In genomic region chr19:1799695-1800342, GRCh38 we compare ENCODE assay signal across 21 cellular contexts. TPM values are rescaled to one million over a fixed set of nuclear protein-coding genes. Genes with fewer than 3 reads are reported as not detected.
DNase-seq lines count a peak whose midpoint lies in the region; ATAC-seq, FAIRE-seq and TF ChIP-seq lines count a peak whose summit lies in the region.
"Had no signal": no experiment of that assay in that cellular context is flagged by ENCODE, and none has a peak within 500 bp of the region (broad histone marks: within the 10 kb centered on the region; RNA-seq: fewer than 3 reads in every experiment).

No MANE protein-coding gene starts in this region.

- DNase-seq in DMS79 (lab: John Stamatoyannopoulos, UW): peak; percentile 84
- peak; percentile 31 for DNase-seq in NCI-H1105 (lab: John Stamatoyannopoulos, UW)
- DNase-seq in NCI-H524 (lab: John Stamatoyannopoulos, UW): peak; percentile 85 to 94
- DNase-seq in H1 (ENCODE audit: low read depth in 1 of 2, low spot score in 2 of 2): no peak
- no peak for DNase-seq in left lobe of liver (ENCODE audit: low spot score)
- DNase-seq in activated CD4-positive, alpha-beta memory T cell treated with anti-CD3 and anti-CD28 coated beads for 36 hours: no peak
- DNase-seq in SW 1271 (lab: John Stamatoyannopoulos, UW): no peak
- DNase-seq: Calu3; CD8-positive, alpha-beta T cell; H9; NCI-H82; PC-3; RPMI8226; SIG-M5; T-helper 1 cell had no signal

- no peak overlapping the region for H3K27ac ChIP-seq in H1 (ENCODE audit: low read depth, low read length)
- H3K27ac ChIP-seq: BLaER1 treated with 17β-estradiol and CSF1 and Interleukin-3, amounts not matched to agents 10 nM and 100 nM; HL-60 had no signal

- H2AFZ ChIP-seq in H1 (ENCODE audit: low read length): no peak overlapping the region

- no peak overlapping the region for H2BK15ac ChIP-seq in H1 (ENCODE audit: low read length)

- H3K23me2 ChIP-seq in H1 (ENCODE audit: low read depth, low read length): no peaks in the 10 kb centered on the region; the same call in 1 of the 2 replicates

- H3K79me1 ChIP-seq in H1 (ENCODE audit: low read depth, low read length): no peaks in the 10 kb centered on the region

- no peak overlapping the region for H4K91ac ChIP-seq in H1 (replicated peaks; ENCODE audit: insufficient read length, low read length)

- no peak overlapping the region for H3K23ac ChIP-seq in H1 (ENCODE audit: insufficient read length)

- 93% methylated on average over 31 of the region's 36 CpGs; no CpG with 5 or more reads in 1 of the 2 experiments for WGBS in H1 (ENCODE audit: extremely low coverage in 1 of 2, insufficient coverage in 1 of 2, insufficient read length in 1 of 2, insufficient replicate concordance in 2 of 2, low coverage in 1 of 2, low lambda C conversion rate in 2 of 2, missing lambda C conversion rate in 1 of 2), 2 experiments

- intact Hi-C loops in activated CD4-positive, alpha-beta memory T cell treated with anti-CD3 and anti-CD28 coated beads for 36 hours (cut with micrococcal nuclease): no loop called here

- TF ChIP-seq RAD21 in H1 (IDR thresholded peaks at IDR 0.05 in 1 of 2, conservative IDR thresholded peaks at IDR 0.05 in 1 of 2; ENCODE audit: low read depth in 2 of 2, low read length in 2 of 2): no peak

- no peak overlapping the region for H3K14ac ChIP-seq in H1 (ENCODE audit: insufficient read length)

- no peak overlapping the region for H3K27ac Mint-ChIP-seq in activated CD4-positive, alpha-beta memory T cell treated with anti-CD3 and anti-CD28 coated beads for 36 hours
- H3K27ac Mint-ChIP-seq: CD8-positive, alpha-beta T cell; H9 had no signal

- peaks cover 8% of the 10 kb centered on the region for H3K27me3 Mint-ChIP-seq in activated CD4-positive, alpha-beta memory T cell treated with anti-CD3 and anti-CD28 coated beads for 36 hours

- H3K56ac ChIP-seq in H1 (replicated peaks; ENCODE audit: insufficient read length, low read depth, low read length): no peak overlapping the region

- H2BK12ac ChIP-seq in H1 (ENCODE audit: low read depth, low read length): no peak overlapping the region

- H3K9ac ChIP-seq in H1 (replicated peaks in 1 of 4; ENCODE audit: extremely low read depth in 1 of 4, low read depth in 3 of 4, low read length in 3 of 4): no peak overlapping the region
- H3K9ac ChIP-seq: BLaER1 treated with 17β-estradiol and CSF1 and Interleukin-3, amounts not matched to agents 10 nM and 100 nM had no signal

- no peaks in the 10 kb centered on the region for H3K36me3 ChIP-seq in H1 (ENCODE audit: control insufficient read depth in 2 of 4, insufficient read depth in 4 of 4, low read length in 3 of 4)

- no peaks in the 10 kb centered on the region for H3K9me3 ChIP-seq in H1 (ENCODE audit: insufficient read depth in 2 of 2, low read depth in 1 of 2, low read length in 1 of 2)
- H3K9me3 ChIP-seq: BLaER1 treated with 17β-estradiol and CSF1 and Interleukin-3, amounts not matched to agents 10 nM and 100 nM had no signal

- no peak for ATAC-seq in left lobe of liver
- ATAC-seq: CD8-positive, alpha-beta T cell; PC-3; SK-N-SH treated with all-trans-retinoic acid at 6 μM for 48 hours had no signal

- H3K4me1 Mint-ChIP-seq in activated CD4-positive, alpha-beta memory T cell treated with anti-CD3 and anti-CD28 coated beads for 36 hours (ENCODE audit: low read depth): peaks cover 3% of the 10 kb centered on the region

- H2BK120ac ChIP-seq in H1 (replicated peaks; ENCODE audit: low read depth, low read length): no peak overlapping the region

- CTCF ChIA-PET in H1 (lab: Charles Lee; ENCODE audit: partially characterized antibody): interaction anchor here (1.2 to 10.7 kb wide), 5 partner anchors 10 to 127 kb away, joined by 4 to 150 read pairs (median 73); partner anchors contain the start of gene ATP8B3
- CTCF ChIA-PET in activated CD4-positive, alpha-beta memory T cell treated with anti-CD3 and anti-CD28 coated beads for 36 hours (lab: Charles Lee): interaction anchor here (2.7 kb wide), 1 partner anchor 26 kb away, joined by 12 read pairs; no protein-coding TSS in a partner anchor

- no peak for TF ChIP-seq CTCF in H1 (IDR thresholded peaks at IDR 0.05; ENCODE audit: control extremely low read depth in 1 of 3, insufficient read depth in 1 of 3, low read depth in 1 of 3, low read length in 3 of 3)

- no peak overlapping the region for H3K4me3 Mint-ChIP-seq in activated CD4-positive, alpha-beta memory T cell treated with anti-CD3 and anti-CD28 coated beads for 36 hours
- H3K4me3 Mint-ChIP-seq: CD8-positive, alpha-beta T cell; H9 had no signal

- H4K8ac ChIP-seq in H1 (ENCODE audit: extremely low read depth, insufficient read depth, low read length): peak overlapping the region; percentile 69; the same call in 1 of the 2 replicates

- H3K4me3 ChIP-seq in H1 (ENCODE audit: extremely low read depth in 1 of 4, insufficient read depth in 2 of 4, low read depth in 3 of 4, low read length in 4 of 4): no peak overlapping the region
- H3K4me3 ChIP-seq: BLaER1 treated with 17β-estradiol and CSF1 and Interleukin-3, amounts not matched to agents 10 nM and 100 nM had no signal

- peaks cover 0 to 7% (median under 1%) of the 10 kb centered on the region in 4 experiments; a peak in 5 of 7 replicates for H3K4me1 ChIP-seq in H1 (replicated peaks in 1 of 4; ENCODE audit: control insufficient read depth in 3 of 4, insufficient read depth in 4 of 4, low read length in 3 of 4)

- H2BK5ac ChIP-seq in H1 (ENCODE audit: low read depth, low read length): no peak overlapping the region

- no peak overlapping the region for H3K4ac ChIP-seq in H1 (replicated peaks; ENCODE audit: insufficient read length, low read depth, low read length)

- no peak overlapping the region for H3K18ac ChIP-seq in H1 (ENCODE audit: extremely low read depth, low read length)

- POLR2A ChIA-PET in H1 (lab: Charles Lee; ENCODE audit: partially characterized antibody): interaction anchor here (1.2 kb wide), 2 partner anchors 16 to 28 kb away, joined by 3 to 4 read pairs; no protein-coding TSS in a partner anchor
- POLR2A ChIA-PET in activated CD4-positive, alpha-beta memory T cell treated with anti-CD3 and anti-CD28 coated beads for 36 hours (lab: Charles Lee): no interaction called here

- no peak for TF ChIP-seq EP300 in H1 (IDR thresholded peaks at IDR 0.05; ENCODE audit: borderline replicate concordance in 1 of 2, low read depth in 2 of 2, low read length in 2 of 2)

- no peak overlapping the region for H4K5ac ChIP-seq in H1 (ENCODE audit: insufficient read length, low read depth, low read length)

- H3K79me2 ChIP-seq in H1 (ENCODE audit: control insufficient read depth in 1 of 2, insufficient read depth in 2 of 2, low read length in 2 of 2): no peaks in the 10 kb centered on the region

- H3K4me2 ChIP-seq in H1 (ENCODE audit: insufficient read depth in 1 of 2, low read depth in 2 of 2, low read length in 2 of 2): no peak overlapping the region
- H3K4me2 ChIP-seq: BLaER1 treated with 17β-estradiol and CSF1 and Interleukin-3, amounts not matched to agents 10 nM and 100 nM had no signal

- no peak for FAIRE-seq in H1 (lab: Jason Lieb, UNC)
- FAIRE-seq: G401.6 had no signal

- no peak overlapping the region for H2BK20ac ChIP-seq in H1 (ENCODE audit: low read length)

- no peaks in the 10 kb centered on the region for H3K36me3 Mint-ChIP-seq in activated CD4-positive, alpha-beta memory T cell treated with anti-CD3 and anti-CD28 coated beads for 36 hours
- H3K36me3 Mint-ChIP-seq: CD8-positive, alpha-beta T cell had no signal

- no peaks in the 10 kb centered on the region for H3K9me3 Mint-ChIP-seq in activated CD4-positive, alpha-beta memory T cell treated with anti-CD3 and anti-CD28 coated beads for 36 hours
- H3K9me3 Mint-ChIP-seq: CD8-positive, alpha-beta T cell had no signal

- no peak for TF ChIP-seq POLR2A in H1 (IDR thresholded peaks at IDR 0.05; ENCODE audit: control extremely low read depth in 1 of 2, low read depth in 2 of 2, low read length in 2 of 2)

- H4K20me1 ChIP-seq in H1 (replicated peaks in 1 of 2; ENCODE audit: control insufficient read depth in 1 of 2, insufficient read depth in 2 of 2, low read length in 2 of 2): no peaks in the 10 kb centered on the region

- H2AK5ac ChIP-seq in H1 (ENCODE audit: low read depth, low read length): no peak overlapping the region

- peaks cover 0 to 3% (median under 1%) of the 10 kb centered on the region in 4 experiments; a peak in 2 of 7 replicates for H3K27me3 ChIP-seq in H1 (replicated peaks in 1 of 4; ENCODE audit: control insufficient read depth in 3 of 4, extremely low read depth in 1 of 4, insufficient read depth in 3 of 4, low read length in 3 of 4)
- H3K27me3 ChIP-seq: BLaER1 treated with 17β-estradiol and CSF1 and Interleukin-3, amounts not matched to agents 10 nM and 100 nM had no signal

RNA-seq across cellular contexts. Expression of gene ATP8B3, which starts 12.3 kb away (rescaled TPM):
- total RNA-seq in H1 (2021; fragmentation: NEBNext Ultra II Directional; extraction: Animal tissue kit (Norgen Biotek cat#: 25700)): 2.9 and 4.1 TPM in 2 replicates
- 9.3 and 10.0 TPM in 2 replicates for polyA plus RNA-seq in H1 (2011; rRNA removed)
- 9.1 TPM for polyA plus RNA-seq in H1 (2011; cell fraction: cytosol; rRNA removed)
- polyA plus RNA-seq in H1 (2011; cell fraction: nucleus; rRNA removed): 19.8 TPM
- polyA plus RNA-seq in H1 (2012, experiment 1 of 2): 4.2 to 8.7 TPM (median 7.7 TPM) in 4 replicates
- 4.7 TPM for polyA plus RNA-seq in H1 (2012, experiment 2 of 2)
- 5.4 TPM for polyA plus RNA-seq in H1 (2013, experiment 1 of 2)
- polyA plus RNA-seq in H1 (2013, experiment 2 of 2): 4.9 TPM
- 4.7 and 7.9 TPM in 2 replicates for polyA minus RNA-seq in H1 (2011; rRNA and poly(A)+ RNA removed)
- 5.4 TPM for polyA minus RNA-seq in H1 (2011; cell fraction: cytosol; rRNA and poly(A)+ RNA removed)
- 5.2 TPM for polyA minus RNA-seq in H1 (2011; cell fraction: nucleus; rRNA and poly(A)+ RNA removed)
- total RNA-seq in left lobe of liver: 1.4 TPM
- 1 to 10 TPM; 9.6 to 10.0 TPM for total RNA-seq in activated CD4-positive, alpha-beta memory T cell treated with anti-CD3 and anti-CD28 coated beads for 36 hours

RNA-seq across cellular contexts. Expression of gene ONECUT3, which starts 46.5 kb away (rescaled TPM):
- not detected in 2 replicates for total RNA-seq in H1 (2021; fragmentation: NEBNext Ultra II Directional; extraction: Animal tissue kit (Norgen Biotek cat#: 25700))
- not detected in 2 replicates for polyA plus RNA-seq in H1 (2011; rRNA removed)
- not detected for polyA plus RNA-seq in H1 (2011; cell fraction: cytosol; rRNA removed)
- not detected for polyA plus RNA-seq in H1 (2011; cell fraction: nucleus; rRNA removed)
- 0.04 TPM in 1 of 4 replicates, not detected in the others for polyA plus RNA-seq in H1 (2012, experiment 1 of 2)
- polyA plus RNA-seq in H1 (2012, experiment 2 of 2): 0.01 TPM
- not detected for polyA plus RNA-seq in H1 (2013, experiment 1 of 2)
- not detected for polyA plus RNA-seq in H1 (2013, experiment 2 of 2)
- not detected in 2 replicates for polyA minus RNA-seq in H1 (2011; rRNA and poly(A)+ RNA removed)
- not detected for polyA minus RNA-seq in H1 (2011; cell fraction: cytosol; rRNA and poly(A)+ RNA removed)
- polyA minus RNA-seq in H1 (2011; cell fraction: nucleus; rRNA and poly(A)+ RNA removed): not detected
- total RNA-seq in left lobe of liver: 0.03 TPM
- total RNA-seq in activated CD4-positive, alpha-beta memory T cell treated with anti-CD3 and anti-CD28 coated beads for 36 hours: not detected
- total RNA-seq: A673; CD8-positive, alpha-beta T cell; HT1080 had no signal

RNA-seq across cellular contexts. Expression of gene REXO1, which starts 48.5 kb away (rescaled TPM):
- total RNA-seq in H1 (2021; fragmentation: NEBNext Ultra II Directional; extraction: Animal tissue kit (Norgen Biotek cat#: 25700)): 42.4 and 44.3 TPM in 2 replicates
- 44.3 and 69.6 TPM in 2 replicates for polyA plus RNA-seq in H1 (2011; rRNA removed)
- polyA plus RNA-seq in H1 (2011; cell fraction: cytosol; rRNA removed): 21.3 TPM
- 69.2 TPM for polyA plus RNA-seq in H1 (2011; cell fraction: nucleus; rRNA removed)
- 35.1 to 44.9 TPM (median 43.7 TPM) in 4 replicates for polyA plus RNA-seq in H1 (2012, experiment 1 of 2)
- 33.4 TPM for polyA plus RNA-seq in H1 (2012, experiment 2 of 2)
- 22.8 TPM for polyA plus RNA-seq in H1 (2013, experiment 1 of 2)
- 21.3 TPM for polyA plus RNA-seq in H1 (2013, experiment 2 of 2)
- polyA minus RNA-seq in H1 (2011; rRNA and poly(A)+ RNA removed): 18.8 and 19.5 TPM in 2 replicates
- 24.8 TPM for polyA minus RNA-seq in H1 (2011; cell fraction: cytosol; rRNA and poly(A)+ RNA removed)
- 20.1 TPM for polyA minus RNA-seq in H1 (2011; cell fraction: nucleus; rRNA and poly(A)+ RNA removed)
- 19.3 TPM for total RNA-seq in left lobe of liver
- 10 to 100 TPM; 41.9 to 45.3 TPM for total RNA-seq in activated CD4-positive, alpha-beta memory T cell treated with anti-CD3 and anti-CD28 coated beads for 36 hours

Comparison
In these comparisons a context has a peak if more than half of its experiments do, and no peak if none do; other contexts are left out.
1. DNase-seq: peak in DMS79 (single experiment), NCI-H1105 (single experiment) and NCI-H524 (2 of 2); none in H1 (0 of 2), left lobe of liver (single experiment), activated CD4-positive, alpha-beta memory T cell treated with anti-CD3 and anti-CD28 coated beads for 36 hours (single experiment) and SW 1271 (0 of 2).